In the genomic region with DNA sequence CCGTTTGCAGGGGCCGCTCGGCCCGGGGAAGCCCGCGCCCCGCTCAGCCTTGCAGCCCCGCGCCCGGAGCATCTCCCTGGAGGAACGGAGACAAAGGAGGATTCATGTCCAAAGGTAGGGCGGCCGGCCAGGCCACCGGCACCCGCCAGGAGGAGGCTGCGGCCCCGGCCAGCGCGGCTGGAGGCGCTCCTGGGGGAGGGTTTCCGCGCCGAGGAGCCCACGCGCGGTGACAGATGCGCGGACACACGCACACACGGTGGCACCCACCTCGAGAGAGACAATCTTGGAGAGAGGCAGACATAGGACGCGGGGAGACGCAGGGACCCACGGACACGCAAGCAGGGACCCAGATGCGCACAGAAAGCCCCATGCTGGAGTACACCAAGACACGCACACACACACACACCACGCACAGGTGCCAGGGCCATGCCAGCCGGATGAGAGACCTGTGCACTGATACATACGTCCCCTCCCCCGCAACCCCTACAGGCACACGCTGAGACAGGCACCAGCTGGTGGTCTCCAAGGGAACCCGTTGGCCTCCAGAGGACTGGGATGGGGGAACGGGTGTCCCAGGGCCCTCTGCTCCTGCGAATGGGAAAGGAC, we compare ENCODE assay signal across 8 cellular contexts. TPM values are rescaled to one million over a fixed set of nuclear protein-coding genes. Genes with fewer than 3 reads are reported as not detected.
DNase-seq lines count a peak whose midpoint lies in the region; ATAC-seq and TF ChIP-seq lines count a peak whose summit lies in the region.

No MANE protein-coding gene starts in this region.

- H3K27me3 ChIP-seq in ascending aorta (peaks cover 6% of the 10 kb centered on the region), mucosa of rectum (ENCODE audit: control insufficient read depth in 2 of 2, insufficient read depth in 2 of 2, low read length in 2 of 2) (peaks cover 16 to 28% of the 10 kb centered on the region in 2 donors), aorta (ENCODE audit: control insufficient read depth in 1 of 2, insufficient read depth in 2 of 2, low read length in 1 of 2) (peaks cover 0 to 3% of the 10 kb centered on the region in 2 donors)

- no peak for ATAC-seq in aorta (ENCODE audit: low FRiP score)

- peaks cover 11% of the 10 kb centered on the region for H3K4me1 Mint-ChIP-seq in CD14-positive monocyte

- H3K36me3 Mint-ChIP-seq in CD14-positive monocyte = no peaks in the 10 kb centered on the region

- peaks cover 0 to 14% (median 2%) of the 10 kb centered on the region in 7 donors for H3K9me3 Mint-ChIP-seq in CD14-positive monocyte

- DNase-seq in CD14-positive monocyte (ENCODE audit: low spot score) = no peak
- DNase-seq in HFF-Myc (ENCODE audit: extremely low read depth, low read depth) = no peak
- no peak for DNase-seq in ascending aorta (ENCODE audit: low spot score in 2 of 2)
- DNase-seq in aorta = no peak
- no peak for DNase-seq in GM13977 (ENCODE audit: low spot score)
- no peak for DNase-seq in GM19240 (ENCODE audit: insufficient read length, low spot score)
- no peak for DNase-seq in KBM-7

- H3K4me1 ChIP-seq in ascending aorta (peaks cover 0 to 5% of the 10 kb centered on the region in 2 donors), mucosa of rectum (ENCODE audit: control insufficient read depth in 2 of 2, insufficient read depth in 2 of 2, low read length in 2 of 2) (peaks cover 4 to 7% of the 10 kb centered on the region in 2 donors), aorta (ENCODE audit: control insufficient read depth in 1 of 2, insufficient read depth in 2 of 2, low read length in 2 of 2) (no peaks in the 10 kb centered on the region)

- H3K4me3 ChIP-seq in HFF-Myc (replicated peaks; ENCODE audit: low read depth, low read length) (0 out of 2 replicates have a peak overlapping the region, but pooled peaks have one; percentile 7), ascending aorta (peak overlapping the region; percentile 51 to 64), mucosa of rectum (ENCODE audit: low read length in 2 of 2) (peak overlapping the region; percentile 26 to 39), aorta (ENCODE audit: low read length in 2 of 2) (peak overlapping the region in 1 of 2 donors; percentile 27)

- WGBS in aorta, 2 donors = 3 to 5% methylated on average over 44 to 46 of the region's 46 CpGs

- intact Hi-C loops in CD14-positive monocyte (cut with micrococcal nuclease) = no loop called here
- intact Hi-C loops in ascending aorta (cut with DNase I) = no loop called here
- intact Hi-C loops in aorta (cut with DNase I) = no loop called here

- peak overlapping the region; percentile 50 to 83 for H3K4me3 Mint-ChIP-seq in CD14-positive monocyte

- in situ Hi-C loops in GM13977 (cut with MboI; ENCODE audit: low pct_unique_long_range_greater_than_20kb, low sequenced_read_pairs, unreplicated experiment) = no loop called here
- in situ Hi-C loops in KBM-7 (cut with MboI; ENCODE audit: low pct_unique_long_range_greater_than_20kb, low sequenced_read_pairs) = no loop called here

- no peak overlapping the region for H3K9ac ChIP-seq in mucosa of rectum (ENCODE audit: low read depth in 1 of 2, low read length in 2 of 2)

- peaks cover 54 to 62% (median 60%) of the 10 kb centered on the region in 3 donors for H3K27me3 Mint-ChIP-seq in CD14-positive monocyte (ENCODE audit: low read depth in 3 of 3)

- H3K27ac ChIP-seq in ascending aorta (no peak overlapping the region), mucosa of rectum (ENCODE audit: low read depth in 2 of 2, low read length in 2 of 2) (no peak overlapping the region), aorta (ENCODE audit: low read depth in 1 of 2, low read length in 2 of 2) (no peak overlapping the region)

- no peak for TF ChIP-seq CTCF in CD14-positive monocyte (IDR thresholded peaks at IDR 0.05)
- no peak for TF ChIP-seq CTCF in HFF-Myc (IDR thresholded peaks at IDR 0.05; ENCODE audit: low read depth, low read length, missing control alignments)
- TF ChIP-seq CTCF in ascending aorta (IDR thresholded peaks at IDR 0.05) = no peak
- no peak for TF ChIP-seq CTCF in GM13977 (IDR thresholded peaks at IDR 0.05; ENCODE audit: extremely low read depth, insufficient read depth, missing control alignments)

- H3K9me3 ChIP-seq in ascending aorta (no peaks in the 10 kb centered on the region), mucosa of rectum (ENCODE audit: control insufficient read depth in 2 of 2, low read length in 2 of 2) (no peaks in the 10 kb centered on the region), aorta (ENCODE audit: control insufficient read depth, low read length) (no peaks in the 10 kb centered on the region)

- no peaks in the 10 kb centered on the region for H3K36me3 ChIP-seq in ascending aorta
- no peaks in the 10 kb centered on the region for H3K36me3 ChIP-seq in mucosa of rectum (ENCODE audit: control insufficient read depth in 2 of 2, insufficient read depth in 2 of 2, low read length in 2 of 2)
- no peaks in the 10 kb centered on the region for H3K36me3 ChIP-seq in aorta (ENCODE audit: control insufficient read depth in 1 of 2, insufficient read depth in 2 of 2, low read length in 1 of 2)

- H3K27ac Mint-ChIP-seq in CD14-positive monocyte = no peak overlapping the region

RNA-seq across cellular contexts. Expression of gene SEPTIN3, which starts 7.8 kb away (rescaled TPM):
- polyA plus RNA-seq in CD14-positive monocyte (under 1 TPM in 1 of 2 donors, not detected in 1; 0.06 TPM), aorta (under 1 TPM in 1 of 2 donors, not detected in 1; 0.05 TPM)
- total RNA-seq in ascending aorta (not detected), aorta (under 1 TPM; 0.63 to 0.68 TPM)

RNA-seq across cellular contexts. Expression of gene WBP2NL, which starts 21.5 kb away (rescaled TPM):
- polyA plus RNA-seq in CD14-positive monocyte (under 1 TPM; 0.48 to 0.71 TPM), aorta (under 1 TPM in 1 of 2 donors, not detected in 1; 0.36 TPM)
- total RNA-seq in ascending aorta (not detected), aorta (1 to 10 TPM in 1 of 2 donors, under 1 TPM in 1; 0.81 to 2.9 TPM)

RNA-seq across cellular contexts. Expression of gene CENPM, which starts 30.1 kb away (rescaled TPM):
- polyA plus RNA-seq in CD14-positive monocyte (under 1 TPM in 1 of 2 donors, not detected in 1; 0.20 TPM), aorta (1 to 10 TPM in 1 of 2 donors, not detected in 1; 2.6 TPM)
- total RNA-seq in ascending aorta (not detected), aorta (under 1 TPM; 0.58 to 0.84 TPM)

RNA-seq across cellular contexts. Expression of gene TNFRSF13C, which starts 50.5 kb away (rescaled TPM):
- polyA plus RNA-seq in CD14-positive monocyte = not detected
- not detected for total RNA-seq in ascending aorta
- under 1 TPM; 0.24 to 0.32 TPM for total RNA-seq in aorta
- polyA plus RNA-seq in aorta = not detected
